ENCODE assay signal across 22 cellular contexts in genomic region chr4:189385098-189385497, GRCh38.
"Had no signal": no experiment of that assay in that cellular context is flagged by ENCODE, and none has a peak within 500 bp of the region (broad histone marks: within the 10 kb centered on the region; RNA-seq: fewer than 3 reads in every experiment).

No MANE protein-coding gene starts in this region.

- DNase-seq: effector CD8-positive, alpha-beta T cell; endodermal cell; foreskin fibroblast; gastrocnemius medialis; head of caudate nucleus; kidney; left cardiac atrium; left ventricle myocardium superior; natural killer cell; pancreas; retina; stimulated activated CD4-positive, alpha-beta T cell treated with anti-CD3 and anti-CD28 coated beads, Interleukin-12 subunit alpha, Interleukin-12 subunit beta, amount 100 ng/mL, for 4 hours; stimulated activated CD4-positive, alpha-beta T cell treated with anti-CD3 and anti-CD28 coated beads, Interleukin-1b, Interleukin-23, amount 100 ng/mL, for 48 hours; stimulated activated CD4-positive, alpha-beta T cell treated with anti-CD3 and anti-CD28 coated beads, Interleukin-4, amount 100 ng/mL, for 1 hour; stimulated activated CD8-positive, alpha-beta memory T cell treated with anti-CD3 and anti-CD28 coated beads, Interleukin-4, amount 100 ng/mL, for 48 hours; stimulated activated naive CD4-positive, alpha-beta T cell; stimulated activated naive CD8-positive, alpha-beta T cell treated with anti-CD3 and anti-CD28 coated beads, Interleukin-15, amount 100 ng/mL, for 72 hours; transverse colon; upper lobe of right lung; uterus had no signal

- ATAC-seq: esophagus mucosa; gastrocnemius medialis; left cardiac atrium; left ventricle myocardium superior; natural killer cell; sciatic nerve; stimulated activated naive CD8-positive, alpha-beta T cell treated with anti-CD3 and anti-CD28 coated beads, Interleukin-15, amount 100 ng/mL, for 72 hours; upper lobe of right lung had no signal
